Comparison of ENCODE assay signal across 20 cellular contexts in genomic region chr7:1093916-1094508, GRCh38. TPM values are rescaled to one million over a fixed set of nuclear protein-coding genes. Genes with fewer than 3 reads are reported as not detected.
DNase-seq lines count a peak whose midpoint lies in the region; ATAC-seq and TF ChIP-seq lines count a peak whose summit lies in the region.
"Had no signal": no experiment of that assay in that cellular context is flagged by ENCODE, and none has a peak within 500 bp of the region (broad histone marks: within the 10 kb centered on the region; RNA-seq: fewer than 3 reads in every experiment).

No MANE protein-coding gene starts in this region.

- intact Hi-C loops in Right ventricle myocardium inferior (cut with DNase I): no loop called here
- intact Hi-C loops in heart right ventricle (cut with DNase I): no loop called here
- intact Hi-C loops in right lobe of liver (cut with DNase I): no loop called here
- intact Hi-C loops in spleen (cut with DNase I; ENCODE audit: low total_unique reads): no loop called here
- intact Hi-C loops in Right ventricle myocardium superior (cut with DNase I): no loop called here

- no peak for TF ChIP-seq POLR2A in right lobe of liver (IDR thresholded peaks at IDR 0.05)
- no peak for TF ChIP-seq POLR2A in spleen (IDR thresholded peaks at IDR 0.05)

- H3K27me3 ChIP-seq in heart right ventricle (no peaks in the 10 kb centered on the region), right lobe of liver (no peaks in the 10 kb centered on the region), spleen (replicated peaks in 1 of 7) (no peaks in the 10 kb centered on the region)
- H3K27me3 ChIP-seq: Peyer's patch had no signal

- no peak for ATAC-seq in Right ventricle myocardium inferior
- no peak for ATAC-seq in heart right ventricle
- ATAC-seq in right lobe of liver: no peak
- no peak for ATAC-seq in HG02588 (IDR thresholded peaks at IDR 0.05; ENCODE audit: unreplicated experiment)
- no peak for ATAC-seq in Right ventricle myocardium superior (ENCODE audit: poor library complexity)
- no peak for ATAC-seq in HG03521 (IDR thresholded peaks at IDR 0.05; ENCODE audit: unreplicated experiment)
- ATAC-seq: GM12878 had no signal

- H3K9me3 ChIP-seq in heart right ventricle (no peaks in the 10 kb centered on the region), right lobe of liver (no peaks in the 10 kb centered on the region), spleen (no peaks in the 10 kb centered on the region)
- H3K9me3 ChIP-seq: Peyer's patch had no signal

- H3K36me3 ChIP-seq in heart right ventricle (peaks cover 0 to 38% (median 8%) of the 10 kb centered on the region in 9 donors), right lobe of liver (peaks cover 0 to 7% (median 0%) of the 10 kb centered on the region in 4 donors), spleen (peaks cover 0 to 31% (median 8%) of the 10 kb centered on the region in 6 donors)
- H3K36me3 ChIP-seq: Peyer's patch had no signal

- H3K4me3 ChIP-seq in heart right ventricle: no peak overlapping the region
- peak overlapping the region in 1 of 3 donors; percentile 10 for H3K4me3 ChIP-seq in right lobe of liver
- H3K4me3 ChIP-seq in spleen: no peak overlapping the region
- H3K4me3 ChIP-seq: GM12878, Peyer's patch had no signal

- TF ChIP-seq CTCF in heart right ventricle (IDR thresholded peaks at IDR 0.05) (no peak), right lobe of liver (IDR thresholded peaks at IDR 0.05) (no peak), spleen (IDR thresholded peaks at IDR 0.05 in 8 of 11, conservative IDR thresholded peaks at IDR 0.05 in 3 of 11) (no peak)

- WGBS in heart right ventricle, 2 donors: 92 to 95% methylated on average over 20 of the region's 20 CpGs
- WGBS in right lobe of liver (ENCODE audit: insufficient coverage, low coverage, low lambda C conversion rate, missing lambda C conversion rate): 72% methylated on average over 11 of the region's 20 CpGs
- whole genome bisulfite sequencing in spleen, 5 donors: 92 to 97% (median 96%) methylated on average over 15 to 20 of the region's 20 CpGs

- DNase-seq in Right ventricle myocardium inferior (ENCODE audit: missing footprints): peak; percentile 44
- no peak for DNase-seq in heart right ventricle
- peak in 1 of 3 donors; percentile 54 for DNase-seq in right lobe of liver
- DNase-seq in spleen: peak; percentile 61
- DNase-seq in Right ventricle myocardium superior: no peak
- no peak for DNase-seq in amygdala (lab: John Stamatoyannopoulos, UW)
- DNase-seq: 8988T; CD4-positive, CD25-positive, alpha-beta regulatory T cell; COR-L47; EL; GOT3; KG1; NCI-H1105 treated with DMSO at 0.1 percent for 48 hours; NCI-H1694; NCI-H2081 treated with DMSO at 0.1 percent for 48 hours; NK-92 treated with Interleukin-12 subunit alpha and Interleukin-12 subunit beta, amount 100 ng/mL, for 24 hours; Peyer's patch had no signal

- H3K27ac ChIP-seq in heart right ventricle: no peak overlapping the region
- peak overlapping the region in 2 of 3 donors; percentile 72 to 84 for H3K27ac ChIP-seq in right lobe of liver
- H3K27ac ChIP-seq in spleen: no peak overlapping the region
- H3K27ac ChIP-seq: Peyer's patch had no signal

- H3K4me1 ChIP-seq in heart right ventricle: peaks cover 0 to 16% (median 9%) of the 10 kb centered on the region in 9 donors
- peaks cover 0 to 48% (median 17%) of the 10 kb centered on the region in 4 donors for H3K4me1 ChIP-seq in right lobe of liver
- peaks cover 0 to 32% (median 2%) of the 10 kb centered on the region in 6 donors for H3K4me1 ChIP-seq in spleen
- H3K4me1 ChIP-seq: Peyer's patch had no signal

RNA-seq across cellular contexts. Expression of gene GPER1, which starts 6.1 kb away (rescaled TPM):
- total RNA-seq in Right ventricle myocardium inferior: 3.6 TPM
- 1 to 10 TPM; 1.1 to 4.7 (median 1.7) TPM for total RNA-seq in heart right ventricle
- polyA plus RNA-seq in heart right ventricle: 1 to 10 TPM; 3.0 to 4.5 TPM
- total RNA-seq in right lobe of liver: 10 to 100 TPM in 4 of 6 experiments, 1 to 10 TPM in 2; 7.0 to 26.4 (median 11.9) TPM
- 10 to 100 TPM in 1 of 7 donors, 1 to 10 TPM in 6; 3.0 to 14.2 (median 6.1) TPM for total RNA-seq in spleen
- 1 to 10 TPM; 3.7 to 6.4 (median 3.9) TPM for polyA plus RNA-seq in spleen
- total RNA-seq in Right ventricle myocardium superior: 2.5 TPM
- total RNA-seq: CD4-positive, CD25-positive, alpha-beta regulatory T cell had no signal

RNA-seq across cellular contexts. Expression of gene GPR146, which starts 49.7 kb away (rescaled TPM):
- total RNA-seq in Right ventricle myocardium inferior (30.6 TPM), heart right ventricle (10 to 100 TPM; 15.1 to 34.5 (median 22.7) TPM), right lobe of liver (10 to 100 TPM; 13.3 to 45.3 (median 22.8) TPM), spleen (10 to 100 TPM in 5 of 7 donors, 1 to 10 TPM in 2; 7.1 to 19.2 (median 13.3) TPM), Right ventricle myocardium superior (26.3 TPM)
- polyA plus RNA-seq in heart right ventricle (10 to 100 TPM; 13.3 to 28.7 TPM), spleen (1 to 10 TPM; 3.9 to 7.3 (median 5.0) TPM)

Comparison
In these comparisons a context has a peak if more than half of its experiments do, and no peak if none do; other contexts are left out.
1. DNase-seq: peak in Right ventricle myocardium inferior (single experiment) and spleen (single experiment); none in heart right ventricle (0 of 2), Right ventricle myocardium superior (single experiment) and amygdala (0 of 56).
2. H3K27ac ChIP-seq: peak in right lobe of liver (2 of 3); none in heart right ventricle (0 of 10) and spleen (0 of 8).